ENCODE assay signal across 30 cellular contexts in the genomic region with DNA sequence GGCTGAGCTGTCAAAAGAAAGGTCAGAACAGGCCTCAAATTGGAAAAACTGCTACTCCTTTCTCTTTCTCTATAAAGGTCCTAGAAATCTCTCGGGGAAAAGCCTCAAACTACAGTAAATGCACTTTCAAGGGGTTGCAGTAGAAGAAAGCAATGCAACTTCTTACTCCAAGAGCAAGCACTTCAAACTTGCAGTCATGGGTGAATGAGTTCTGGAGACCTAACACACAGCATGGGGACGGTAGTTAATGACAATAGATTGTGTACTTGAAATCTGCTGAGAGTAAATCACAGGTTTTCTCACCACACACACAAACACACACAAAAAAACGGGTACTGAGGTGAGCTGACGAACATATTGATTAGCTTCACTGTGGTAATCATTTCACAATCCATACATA. TPM values are rescaled to one million over a fixed set of nuclear protein-coding genes. Genes with fewer than 3 reads are reported as not detected.
DNase-seq lines count a peak whose midpoint lies in the region; ATAC-seq and TF ChIP-seq lines count a peak whose summit lies in the region.
"Had no signal": no experiment of that assay in that cellular context is flagged by ENCODE, and none has a peak within 500 bp of the region (broad histone marks: within the 10 kb centered on the region; RNA-seq: fewer than 3 reads in every experiment).

No MANE protein-coding gene starts in this region.

- peaks cover 24% of the 10 kb centered on the region for H3K36me3 Mint-ChIP-seq in GM23338 (ENCODE audit: low read depth)
- H3K36me3 Mint-ChIP-seq in WTC11, result peaks cover 16% of the 10 kb centered on the region

- H3K27me3 Mint-ChIP-seq in GM23338 (ENCODE audit: insufficient read depth, low read depth, poor library complexity), result peaks cover 6% of the 10 kb centered on the region
- no peaks in the 10 kb centered on the region for H3K27me3 Mint-ChIP-seq in WTC11 (ENCODE audit: low read depth)
- H3K27me3 Mint-ChIP-seq: activated CD8-positive, alpha-beta memory T cell treated with anti-CD3 and anti-CD28 coated beads, Interleukin-2, amount 10 ng/mL, durations not matched to agents 7 days and 5 days; activated naive CD4-positive, alpha-beta T cell treated with anti-CD3 and anti-CD28 coated beads, Interleukin-2, amount 10 ng/mL, durations not matched to agents 7 days and 5 days; CD4-positive, alpha-beta memory T cell; stimulated activated naive CD8-positive, alpha-beta T cell treated with anti-CD3 and anti-CD28 coated beads, Interleukin-15, amount 100 ng/mL, for 72 hours had no signal

- H4K20me1 ChIP-seq in GM23338 (replicated peaks; ENCODE audit: insufficient read depth), result peaks cover 17% of the 10 kb centered on the region

- DNase-seq in GM23338 (ENCODE audit: low spot score), result no peak
- peak; percentile 87 for DNase-seq in NCI-H187 treated with DMSO at 0.1 percent for 48 hours (lab: John Stamatoyannopoulos, UW)
- DNase-seq in WTC11 (ENCODE audit: low spot score), result no peak
- DNase-seq in left kidney (ENCODE audit: low read depth, low spot score), result peak; percentile 26
- DNase-seq in psoas muscle, result no peak
- DNase-seq: activated CD4-positive, alpha-beta T cell treated with anti-CD3 and anti-CD28 coated beads, Interleukin-2, amount 50 U/mL, for 1 hour; activated CD8-positive, alpha-beta memory T cell treated with anti-CD3 and anti-CD28 coated beads, Interleukin-2, amount 10 ng/mL, durations not matched to agents 7 days and 5 days; activated naive CD4-positive, alpha-beta T cell treated with anti-CD3 and anti-CD28 coated beads, Interleukin-2, amount 10 ng/mL, durations not matched to agents 7 days and 5 days; activated T-cell treated with anti-CD3 and anti-CD28 coated beads, Interleukin-2, amount 50 U/mL, for 72 hours; CD4-positive, alpha-beta memory T cell; cortex of kidney; DMS 273 treated with DMSO at 0.1 percent for 48 hours; GDM1; islet precursor cell; Karpas-422; MV-4-11; NCI-H2029 treated with DMSO at 0.1 percent for 48 hours; NCI-H526 treated with DMSO at 0.1 percent for 48 hours; sigmoid colon; stimulated activated CD4-positive, alpha-beta T cell treated with anti-CD3 and anti-CD28 coated beads, Interleukin-15, amount 100 ng/mL, for 24 hours; stimulated activated naive CD8-positive, alpha-beta T cell treated with anti-CD3 and anti-CD28 coated beads, Interleukin-15, amount 100 ng/mL, for 72 hours; T-helper 9 cell; WERI-Rb-1 had no signal

- 82 to 90% (median 89%) methylated on average over 4 of the region's 4 CpGs for WGBS in psoas muscle, 3 donors

- 0 out of 2 replicates have a peak overlapping the region, but pooled peaks have one; percentile 28 for H3K27ac ChIP-seq in GM23338 (ENCODE audit: low read depth)
- H3K27ac ChIP-seq in psoas muscle, result no peak overlapping the region
- H3K27ac ChIP-seq: parathyroid adenoma, tibial nerve, WERI-Rb-1 had no signal

- no peaks in the 10 kb centered on the region for H3F3A ChIP-seq in GM23338 (replicated peaks; ENCODE audit: low read depth)

- peaks cover 45% of the 10 kb centered on the region for H3K4me1 ChIP-seq in GM23338 (ENCODE audit: insufficient read depth)
- H3K4me1 ChIP-seq in psoas muscle, result peaks cover 30% of the 10 kb centered on the region
- H3K4me1 ChIP-seq: parathyroid adenoma had no signal

- TF ChIP-seq CTCF in GM23338 (conservative IDR thresholded peaks at IDR 0.05; ENCODE audit: low read depth in 2 of 2) (no peak), WTC11 (IDR thresholded peaks at IDR 0.05) (no peak), psoas muscle (IDR thresholded peaks at IDR 0.05) (no peak)

- H3K9me3 Mint-ChIP-seq in GM23338 (peaks cover 6% of the 10 kb centered on the region), WTC11 (peaks cover 14% of the 10 kb centered on the region)

- no peak overlapping the region for H3K4me2 ChIP-seq in GM23338

- H2AFZ ChIP-seq in GM23338, result no peak overlapping the region
- H2AFZ ChIP-seq: parathyroid adenoma had no signal

- H3K9me3 ChIP-seq in psoas muscle, result no peaks in the 10 kb centered on the region
- H3K9me3 ChIP-seq: sigmoid colon had no signal

- H3K27me3 ChIP-seq in GM23338 (ENCODE audit: insufficient read depth) (no peaks in the 10 kb centered on the region), psoas muscle (ENCODE audit: insufficient read depth in 3 of 3, low read length in 2 of 3) (no peaks in the 10 kb centered on the region)
- H3K27me3 ChIP-seq: sigmoid colon, tibial nerve had no signal

- ATAC-seq in GM23338 (peak; percentile 25; the same call in 1 of the 3 replicates), WTC11 (no peak), psoas muscle (no peak), HG02884 (IDR thresholded peaks at IDR 0.05; ENCODE audit: unreplicated experiment) (no peak), HG03571 (IDR thresholded peaks at IDR 0.05; ENCODE audit: unreplicated experiment) (no peak)
- ATAC-seq: activated CD8-positive, alpha-beta memory T cell treated with anti-CD3 and anti-CD28 coated beads, Interleukin-2, amount 10 ng/mL, durations not matched to agents 7 days and 5 days; activated T-cell treated with anti-CD3 and anti-CD28 coated beads, Interleukin-2, amount 50 U/mL, for 72 hours; Right ventricle myocardium inferior; stimulated activated naive CD8-positive, alpha-beta T cell treated with anti-CD3 and anti-CD28 coated beads, Interleukin-15, amount 100 ng/mL, for 72 hours had no signal

- peaks cover 94% of the 10 kb centered on the region for H3K79me2 ChIP-seq in GM23338 (replicated peaks; ENCODE audit: insufficient read depth)

- no peaks in the 10 kb centered on the region for H3K9me2 ChIP-seq in GM23338 (ENCODE audit: insufficient read depth)

- intact Hi-C loops in psoas muscle (cut with DNase I), result no loop called here

- peaks cover 41% of the 10 kb centered on the region for H3K4me1 Mint-ChIP-seq in GM23338
- peaks cover 39% of the 10 kb centered on the region for H3K4me1 Mint-ChIP-seq in WTC11

- H3K4me3 ChIP-seq in GM23338 (no peak overlapping the region), psoas muscle (no peak overlapping the region)
- H3K4me3 ChIP-seq: lung, tibial nerve had no signal

- no peak overlapping the region for H3K4me3 Mint-ChIP-seq in GM23338
- H3K4me3 Mint-ChIP-seq in WTC11, result no peak overlapping the region
- H3K4me3 Mint-ChIP-seq: activated CD8-positive, alpha-beta memory T cell treated with anti-CD3 and anti-CD28 coated beads, Interleukin-2, amount 10 ng/mL, durations not matched to agents 7 days and 5 days; activated naive CD4-positive, alpha-beta T cell treated with anti-CD3 and anti-CD28 coated beads, Interleukin-2, amount 10 ng/mL, durations not matched to agents 7 days and 5 days; activated T-cell treated with anti-CD3 and anti-CD28 coated beads, Interleukin-2, amount 50 U/mL, for 72 hours; neural crest cell; stimulated activated naive CD8-positive, alpha-beta T cell treated with anti-CD3 and anti-CD28 coated beads, Interleukin-15, amount 100 ng/mL, for 72 hours had no signal

- POLR2A ChIA-PET in WTC11 (lab: Charles Lee), result no interaction called here

- no peak overlapping the region for H3K27ac Mint-ChIP-seq in GM23338
- H3K27ac Mint-ChIP-seq in WTC11, result peak overlapping the region; percentile 66; the same call in 1 of the 2 replicates
- H3K27ac Mint-ChIP-seq: activated CD8-positive, alpha-beta memory T cell treated with anti-CD3 and anti-CD28 coated beads, Interleukin-2, amount 10 ng/mL, durations not matched to agents 7 days and 5 days; activated naive CD4-positive, alpha-beta T cell treated with anti-CD3 and anti-CD28 coated beads, Interleukin-2, amount 10 ng/mL, durations not matched to agents 7 days and 5 days; activated T-cell treated with anti-CD3 and anti-CD28 coated beads, Interleukin-2, amount 50 U/mL, for 72 hours had no signal

- CTCF ChIA-PET in WTC11 (lab: Charles Lee), result interaction anchor here (1.2 kb wide), 1 partner anchor 29 kb away, joined by 4 read pairs; no protein-coding TSS in a partner anchor

- no peaks in the 10 kb centered on the region for H3K36me3 ChIP-seq in GM23338 (ENCODE audit: insufficient read depth)
- no peaks in the 10 kb centered on the region for H3K36me3 ChIP-seq in psoas muscle (ENCODE audit: insufficient read depth in 1 of 2, low read depth in 1 of 2)
- H3K36me3 ChIP-seq: sigmoid colon, tibial nerve had no signal

TF ChIP-seq in GM23338, 12 proteins besides CTCF, POLR2A, EP300 and RAD21 (continues in another document):
- TF ChIP-seq ZNF114 (CRISPR knock-in tag; IDR thresholded peaks at IDR 0.05) (no peak), STAT1 (IDR thresholded peaks at IDR 0.05; ENCODE audit: unreplicated experiment) (no peak), ZNF331 (CRISPR knock-in tag; IDR thresholded peaks at IDR 0.05; ENCODE audit: low read depth) (no peak)

TF ChIP-seq in WTC11, 78 proteins besides CTCF, POLR2A, EP300 and RAD21 (continues in another document):
- TF ChIP-seq PRRX2 (CRISPR knock-in tag; IDR thresholded peaks at IDR 0.05) (no peak), ZBTB21 (CRISPR knock-in tag; IDR thresholded peaks at IDR 0.05; ENCODE audit: borderline replicate concordance) (no peak), CREB1 (CRISPR knock-in tag; IDR thresholded peaks at IDR 0.05) (no peak), TCF7 (CRISPR knock-in tag; IDR thresholded peaks at IDR 0.05; ENCODE audit: low read depth) (no peak)
- TF ChIP-seq, protein P1, sequence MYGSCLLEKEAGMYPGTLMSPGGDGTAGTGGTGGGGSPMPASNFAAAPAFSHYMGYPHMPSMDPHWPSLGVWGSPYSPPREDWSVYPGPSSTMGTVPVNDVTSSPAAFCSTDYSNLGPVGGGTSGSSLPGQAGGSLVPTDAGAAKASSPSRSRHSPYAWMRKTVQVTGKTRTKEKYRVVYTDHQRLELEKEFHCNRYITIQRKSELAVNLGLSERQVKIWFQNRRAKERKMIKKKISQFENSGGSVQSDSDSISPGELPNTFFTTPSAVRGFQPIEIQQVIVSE (CRISPR knock-in tag; IDR thresholded peaks at IDR 0.05; ENCODE audit: borderline replicate concordance), result no peak
- TF ChIP-seq, protein P2, sequence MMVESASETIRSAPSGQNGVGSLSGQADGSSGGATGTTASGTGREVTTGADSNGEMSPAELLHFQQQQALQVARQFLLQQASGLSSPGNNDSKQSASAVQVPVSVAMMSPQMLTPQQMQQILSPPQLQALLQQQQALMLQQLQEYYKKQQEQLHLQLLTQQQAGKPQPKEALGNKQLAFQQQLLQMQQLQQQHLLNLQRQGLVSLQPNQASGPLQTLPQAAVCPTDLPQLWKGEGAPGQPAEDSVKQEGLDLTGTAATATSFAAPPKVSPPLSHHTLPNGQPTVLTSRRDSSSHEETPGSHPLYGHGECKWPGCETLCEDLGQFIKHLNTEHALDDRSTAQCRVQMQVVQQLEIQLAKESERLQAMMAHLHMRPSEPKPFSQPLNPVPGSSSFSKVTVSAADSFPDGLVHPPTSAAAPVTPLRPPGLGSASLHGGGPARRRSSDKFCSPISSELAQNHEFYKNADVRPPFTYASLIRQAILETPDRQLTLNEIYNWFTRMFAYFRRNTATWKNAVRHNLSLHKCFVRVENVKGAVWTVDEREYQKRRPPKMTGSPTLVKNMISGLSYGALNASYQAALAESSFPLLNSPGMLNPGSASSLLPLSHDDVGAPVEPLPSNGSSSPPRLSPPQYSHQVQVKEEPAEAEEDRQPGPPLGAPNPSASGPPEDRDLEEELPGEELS (CRISPR knock-in tag; IDR thresholded peaks at IDR 0.05), result no peak

RNA-seq across cellular contexts. Expression of a gene that starts 11.8 kb away (rescaled TPM):
- 36.4 and 40.2 TPM in 2 replicates for total RNA-seq in GM23338 (2014; rRNA removed; shearing (Covaris generic))
- polyA plus RNA-seq in GM23338 (2016; fragmentation: Nextera tagmentation; extraction: Ambion mirVana), result 12.4 and 12.8 TPM in 2 replicates
- 29.9 to 32.3 TPM (median 32.1 TPM) in 3 replicates for total RNA-seq in WTC11 (2021)
- total RNA-seq in psoas muscle, result 10 to 100 TPM in 3 of 4 donors, 1 to 10 TPM in 1; 7.4 to 15.3 (median 14.3) TPM
- 10 to 100 TPM in 1 of 3 donors, 1 to 10 TPM in 2; 8.3 to 13.1 (median 8.4) TPM for polyA plus RNA-seq in psoas muscle

Comparison
In these comparisons a context has a peak if more than half of its experiments do, and no peak if none do; other contexts are left out.
1. DNase-seq: peak in NCI-H187 treated with DMSO at 0.1 percent for 48 hours (single experiment) and left kidney (single experiment); none in GM23338 (single experiment), WTC11 (single experiment) and psoas muscle (0 of 2).